Comparison of ENCODE assay signal across 26 cellular contexts in genomic region chr2:176427549-176427948, GRCh38.
"Had no signal": no experiment of that assay in that cellular context is flagged by ENCODE, and none has a peak within 500 bp of the region (broad histone marks: within the 10 kb centered on the region; RNA-seq: fewer than 3 reads in every experiment).

No MANE protein-coding gene starts in this region.

- H3K27me3 Mint-ChIP-seq: progenitor cell of endocrine pancreas had no signal

- H3K4me3 Mint-ChIP-seq: immature natural killer cell; mesothelial cell of epicardium; naive B cell; natural killer cell treated with Interleukin-12 subunit alpha and Interleukin-12 subunit beta and Interleukin-15 and Interleukin-18, amount 100 ng/mL, for 72 hours; stimulated activated naive B cell treated with anti-CD40 and anti-IgM and Interleukin-4, amounts not matched to agents 10 μg/mL and 1 μg/mL and 100 μg/mL, for 72 hours had no signal

- H3K27ac ChIP-seq: left ventricle myocardium inferior, ovary, right atrium auricular region, right lobe of liver, stomach, testis, thyroid gland, transverse colon, upper lobe of left lung, vagina had no signal

- FAIRE-seq: islet of Langerhans had no signal

- H3K9me3 ChIP-seq: ovary, right atrium auricular region, right lobe of liver, testis, thyroid gland, transverse colon, upper lobe of left lung, vagina had no signal

- H3K27ac Mint-ChIP-seq: immature natural killer cell; mesothelial cell of epicardium; naive B cell; natural killer cell treated with Interleukin-12 subunit alpha and Interleukin-12 subunit beta and Interleukin-15 and Interleukin-18, amount 100 ng/mL, for 72 hours; progenitor cell of endocrine pancreas; stimulated activated naive B cell treated with anti-CD40 and anti-IgM and Interleukin-4, amounts not matched to agents 10 μg/mL and 1 μg/mL and 100 μg/mL, for 72 hours had no signal

- ATAC-seq: natural killer cell treated with Interleukin-12 subunit alpha and Interleukin-12 subunit beta and Interleukin-15 and Interleukin-18, amount 100 ng/mL, for 72 hours; right lobe of liver; stimulated activated naive B cell treated with anti-CD40 and anti-IgM and Interleukin-4, amounts not matched to agents 10 μg/mL and 1 μg/mL and 100 μg/mL, for 72 hours; stimulated activated naive CD8-positive, alpha-beta T cell treated with anti-CD3 and anti-CD28 coated beads, Interleukin-15, Interleukin-2, amounts not matched to agents 100 U/mL and 50 U/mL, for 24 hours had no signal

- DNase-seq: hypothalamus; immature natural killer cell; left ventricle myocardium inferior; mesendoderm; naive B cell; ovary; right lobe of liver; stimulated activated CD4-positive, alpha-beta T cell treated with anti-CD3 and anti-CD28 coated beads, Interleukin-1b, Interleukin-23, amount 100 ng/mL, for 48 hours; stimulated activated CD4-positive, alpha-beta T cell treated with anti-CD3 and anti-CD28 coated beads, Interleukin-2, amount 100 ng/mL, for 48 hours; stimulated activated CD4-positive, alpha-beta T cell treated with anti-CD3 and anti-CD28 coated beads, Interleukin-4, amount 100 ng/mL, for 4 hours; stimulated activated CD8-positive, alpha-beta memory T cell treated with anti-CD3 and anti-CD28 coated beads, Interleukin-4, amount 100 ng/mL, for 48 hours; stimulated activated naive B cell treated with anti-CD40 and anti-IgM and Interleukin-4, amounts not matched to agents 10 μg/mL and 1 μg/mL and 100 μg/mL, for 72 hours; stimulated activated naive CD8-positive, alpha-beta T cell treated with anti-CD3 and anti-CD28 coated beads, Interleukin-15, Interleukin-2, amounts not matched to agents 100 U/mL and 50 U/mL, for 24 hours; stomach; testis; thyroid gland; transverse colon; upper lobe of left lung had no signal

- H3K36me3 Mint-ChIP-seq: immature natural killer cell; mesothelial cell of epicardium; natural killer cell treated with Interleukin-12 subunit alpha and Interleukin-12 subunit beta and Interleukin-15 and Interleukin-18, amount 100 ng/mL, for 72 hours had no signal

- H3K36me3 ChIP-seq: left ventricle myocardium inferior, ovary, right atrium auricular region, right lobe of liver, stomach, thyroid gland, transverse colon, upper lobe of left lung, vagina had no signal

- H3K9me3 Mint-ChIP-seq: mesothelial cell of epicardium had no signal

- H3K4me1 Mint-ChIP-seq: immature natural killer cell had no signal

- H3K4me1 ChIP-seq: left ventricle myocardium inferior, right atrium auricular region, right lobe of liver, stomach, testis, thyroid gland, transverse colon, upper lobe of left lung, vagina had no signal

- H3K4me3 ChIP-seq: left ventricle myocardium inferior, lung, ovary, right atrium auricular region, right lobe of liver, smooth muscle cell, stomach, testis, thyroid gland, transverse colon, upper lobe of left lung, vagina had no signal
